In the genomic region with DNA sequence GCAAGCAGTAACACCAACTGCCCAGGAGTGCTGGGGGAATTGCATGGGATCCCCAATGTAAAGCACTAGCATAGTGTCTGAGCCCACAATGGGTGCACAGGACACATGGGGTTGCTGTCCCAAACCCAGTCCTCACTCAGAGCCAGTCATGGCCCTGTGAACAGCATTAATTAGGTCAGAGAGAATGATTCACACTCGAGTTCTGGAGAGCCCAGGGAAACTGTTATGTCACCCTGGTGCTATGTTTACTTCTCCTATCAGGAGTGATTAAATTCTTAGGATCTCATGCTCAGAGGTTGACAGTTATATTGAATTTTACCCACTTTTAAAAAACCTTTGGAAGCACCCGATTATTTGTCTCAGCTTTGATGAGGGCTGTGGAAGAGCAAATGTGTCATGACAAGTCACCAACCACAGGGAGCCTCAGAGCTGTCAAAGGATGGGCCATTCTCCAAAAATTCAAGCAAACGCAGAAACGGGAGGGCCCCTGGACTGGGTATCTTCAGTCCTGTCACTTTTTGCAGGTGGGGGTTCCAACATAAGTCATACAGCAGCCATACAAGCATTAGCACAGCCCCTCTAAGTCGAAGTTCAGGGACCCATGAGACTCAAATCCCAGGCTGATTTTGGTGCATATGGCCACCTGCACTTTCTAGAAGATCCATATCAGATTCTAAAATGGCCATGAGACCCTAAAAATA, we compare ENCODE assay signal across 8 cellular contexts. TPM values are rescaled to one million over a fixed set of nuclear protein-coding genes. Genes with fewer than 3 reads are reported as not detected.
A peak's percentile ranks its signal among the peaks of the same experiment; 100 is the strongest.
DNase-seq lines count a peak whose midpoint lies in the region; ATAC-seq lines count a peak whose summit lies in the region.

No MANE protein-coding gene starts in this region.

- H3K4me3 Mint-ChIP-seq in central memory CD8-positive, alpha-beta T cell = peak overlapping the region; percentile 82
- H3K4me3 Mint-ChIP-seq in memory B cell = peak overlapping the region; percentile 84

- peaks cover 12 to 57% (median 36%) of the 10 kb centered on the region in 11 experiments; a peak in 21 of 22 replicates for H3K36me3 ChIP-seq in BLaER1 treated with 17β-estradiol and CSF1 and Interleukin-3, amounts not matched to agents 10 nM and 100 nM
- H3K36me3 ChIP-seq in urinary bladder (ENCODE audit: insufficient read depth) = no peaks in the 10 kb centered on the region

- peaks cover 36% of the 10 kb centered on the region for H3K4me1 Mint-ChIP-seq in central memory CD8-positive, alpha-beta T cell
- H3K4me1 Mint-ChIP-seq in memory B cell = peaks cover 28% of the 10 kb centered on the region

- peaks cover 0 to 20% (median 0%) of the 10 kb centered on the region in 11 experiments; a peak in 4 of 22 replicates for H4K20me1 ChIP-seq in BLaER1 treated with 17β-estradiol and CSF1 and Interleukin-3, amounts not matched to agents 10 nM and 100 nM

- H3K9ac ChIP-seq in BLaER1 treated with 17β-estradiol and CSF1 and Interleukin-3, amounts not matched to agents 10 nM and 100 nM = peak overlapping the region; percentile 84 to 92 (median 88)

- no peak overlapping the region for H3K27ac Mint-ChIP-seq in central memory CD8-positive, alpha-beta T cell (ENCODE audit: low read depth)
- peak overlapping the region; percentile 76 for H3K27ac Mint-ChIP-seq in memory B cell

- H3K27ac ChIP-seq in BLaER1 treated with 17β-estradiol and CSF1 and Interleukin-3, amounts not matched to agents 10 nM and 100 nM = peak overlapping the region; percentile 82 to 91 (median 86); a peak in 17 of 22 replicates
- H3K27ac ChIP-seq in urinary bladder (ENCODE audit: low read depth) = no peak overlapping the region

- no peaks in the 10 kb centered on the region for H3K9me3 Mint-ChIP-seq in central memory CD8-positive, alpha-beta T cell
- peaks cover 2% of the 10 kb centered on the region for H3K9me3 Mint-ChIP-seq in memory B cell

- ATAC-seq in central memory CD8-positive, alpha-beta T cell (replicated peaks; ENCODE audit: extremely low read depth, poor library complexity, severe bottlenecking) = no peak
- ATAC-seq in memory B cell (ENCODE audit: low read depth) (no peak), HG02970 (IDR thresholded peaks at IDR 0.05; ENCODE audit: low FRiP score, unreplicated experiment) (no peak)

- peak overlapping the region; percentile 84 to 99 (median 96) for H3K4me2 ChIP-seq in BLaER1 treated with 17β-estradiol and CSF1 and Interleukin-3, amounts not matched to agents 10 nM and 100 nM

- peaks cover 57 to 84% (median 76%) of the 10 kb centered on the region in 10 experiments for H3K4me1 ChIP-seq in BLaER1 treated with 17β-estradiol and CSF1 and Interleukin-3, amounts not matched to agents 10 nM and 100 nM
- peaks cover 3% of the 10 kb centered on the region for H3K4me1 ChIP-seq in urinary bladder (ENCODE audit: insufficient read depth)

- H3K4me3 ChIP-seq in BLaER1 treated with 17β-estradiol and CSF1 and Interleukin-3, amounts not matched to agents 10 nM and 100 nM = peak overlapping the region; percentile 75 to 92 (median 86)
- peak overlapping the region; percentile 69 for H3K4me3 ChIP-seq in urinary bladder (ENCODE audit: low read depth, low read length)

- WGBS in urinary bladder = 28% methylated on average over 5 of the region's 5 CpGs

- DNase-seq in M059J (ENCODE audit: low read depth) = peak; percentile 84
- no peak for DNase-seq in central memory CD8-positive, alpha-beta T cell (ENCODE audit: low spot score in 2 of 2)
- DNase-seq in memory B cell (ENCODE audit: low spot score in 2 of 2) = no peak
- no peak for DNase-seq in SKM-1 (lab: John Stamatoyannopoulos, UW; ENCODE audit: unreplicated experiment)
- DNase-seq in COLO829 (ENCODE audit: low spot score) = no peak

- no peaks in the 10 kb centered on the region for H3K27me3 ChIP-seq in BLaER1 treated with 17β-estradiol and CSF1 and Interleukin-3, amounts not matched to agents 10 nM and 100 nM

- peaks cover 2% of the 10 kb centered on the region for H3K36me3 Mint-ChIP-seq in central memory CD8-positive, alpha-beta T cell (ENCODE audit: insufficient read depth)
- H3K36me3 Mint-ChIP-seq in memory B cell = peaks cover 22% of the 10 kb centered on the region

- H3K27me3 Mint-ChIP-seq in central memory CD8-positive, alpha-beta T cell = no peaks in the 10 kb centered on the region
- no peaks in the 10 kb centered on the region for H3K27me3 Mint-ChIP-seq in memory B cell

- H3K9me3 ChIP-seq in BLaER1 treated with 17β-estradiol and CSF1 and Interleukin-3, amounts not matched to agents 10 nM and 100 nM (replicated peaks in 1 of 11) = peaks cover 0 to 10% (median 8%) of the 10 kb centered on the region in 11 experiments; a peak in 17 of 22 replicates

RNA-seq across cellular contexts. Expression of gene RASSF4, which starts 1.3 kb away (rescaled TPM):
- 8.4 and 13.4 TPM in 2 replicates for total RNA-seq in M059J (2014; rRNA removed; shearing (Covaris generic))
- 12.2 TPM for total RNA-seq in urinary bladder
- 55.1 TPM for polyA plus RNA-seq in urinary bladder

RNA-seq across cellular contexts. Expression of gene DEPP1, which starts 20.3 kb away (rescaled TPM):
- 38.0 and 38.8 TPM in 2 replicates for total RNA-seq in M059J (2014; rRNA removed; shearing (Covaris generic))
- 15.5 TPM for total RNA-seq in urinary bladder
- polyA plus RNA-seq in urinary bladder = 51.6 TPM

RNA-seq across cellular contexts. Expression of gene ZNF22, which starts 42.4 kb away (rescaled TPM):
- 22.9 and 25.5 TPM in 2 replicates for total RNA-seq in M059J (2014; rRNA removed; shearing (Covaris generic))
- total RNA-seq in urinary bladder = 44.4 TPM
- polyA plus RNA-seq in urinary bladder = 17.1 TPM

RNA-seq across cellular contexts. Expression of gene TMEM72, which starts 47.2 kb away (rescaled TPM):
- total RNA-seq in M059J (2014; rRNA removed; shearing (Covaris generic)) = 2.2 TPM in 1 of 2 replicates, not detected in the other
- not detected for total RNA-seq in urinary bladder
- polyA plus RNA-seq in urinary bladder = not detected
